10 cellular contexts compared by ENCODE assay signal in genomic region chr4:154018659-154019058, GRCh38.
DNase-seq lines count a peak whose midpoint lies in the region; ATAC-seq, FAIRE-seq and TF ChIP-seq lines count a peak whose summit lies in the region.
"Had no signal": no experiment of that assay in that cellular context is flagged by ENCODE, and none has a peak within 500 bp of the region (broad histone marks: within the 10 kb centered on the region; RNA-seq: fewer than 3 reads in every experiment).

No MANE protein-coding gene starts in this region.

- H3F3A ChIP-seq in OCI-LY1 (ENCODE audit: insufficient read depth, low read length) = no peaks in the 10 kb centered on the region

- H3K9me2 ChIP-seq in OCI-LY1 (ENCODE audit: low read depth, low read length) = no peaks in the 10 kb centered on the region

- H3K4me1 ChIP-seq in OCI-LY1 (ENCODE audit: insufficient read depth, low read length, severe bottlenecking) = no peaks in the 10 kb centered on the region

- H3K4me3 ChIP-seq in OCI-LY1 (ENCODE audit: low read depth, low read length, poor library complexity, severe bottlenecking) = no peak overlapping the region
- no peak overlapping the region for H3K4me3 ChIP-seq in bronchial epithelial cell (ENCODE audit: low read depth, low read length)

- H3K27me3 ChIP-seq in OCI-LY1 (ENCODE audit: insufficient read depth, low read length) (no peaks in the 10 kb centered on the region), bronchial epithelial cell (ENCODE audit: control insufficient read depth, insufficient read depth, low read length) (no peaks in the 10 kb centered on the region)

- H2AFZ ChIP-seq in OCI-LY1 (ENCODE audit: low read length) = no peak overlapping the region

- H3K9ac ChIP-seq in OCI-LY1 (ENCODE audit: low read length) = no peak overlapping the region

- H3K79me2 ChIP-seq in OCI-LY1 (ENCODE audit: insufficient read depth, low read length) = no peaks in the 10 kb centered on the region

- no peak overlapping the region for H3K27ac ChIP-seq in OCI-LY1 (ENCODE audit: low read depth, low read length, poor library complexity, severe bottlenecking)

- FAIRE-seq in bronchial epithelial cell (lab: Jason Lieb, UNC) = peak; percentile 75

- peak; percentile 70 for ATAC-seq in GM18868 (IDR thresholded peaks at IDR 0.05; ENCODE audit: unreplicated experiment)

- TF ChIP-seq CTCF in OCI-LY1 (IDR thresholded peaks at IDR 0.05; ENCODE audit: low read length) = peak; percentile 18; the same call in 1 of the 2 replicates
- no peak for TF ChIP-seq CTCF in bronchial epithelial cell (IDR thresholded peaks at IDR 0.05; ENCODE audit: insufficient read depth, low read length, severe bottlenecking)

- no peak overlapping the region for H3K4me2 ChIP-seq in OCI-LY1 (ENCODE audit: low read length)

- no peaks in the 10 kb centered on the region for H4K20me1 ChIP-seq in OCI-LY1 (ENCODE audit: insufficient read depth, low read length)

- H3K36me3 ChIP-seq in OCI-LY1 (ENCODE audit: insufficient read depth, low read length) (no peaks in the 10 kb centered on the region), bronchial epithelial cell (ENCODE audit: control insufficient read depth, insufficient read depth, low read length) (no peaks in the 10 kb centered on the region)

- no peaks in the 10 kb centered on the region for H3K9me3 ChIP-seq in OCI-LY1 (ENCODE audit: low read length)

- DNase-seq in bronchial epithelial cell (ENCODE audit: low read depth) = no peak
- DNase-seq in stimulated activated CD4-positive, alpha-beta T cell treated with anti-CD3 and anti-CD28 coated beads, Interleukin-12 subunit alpha, Interleukin-12 subunit beta, amount 100 ng/mL, for 48 hours (ENCODE audit: low read depth in 2 of 3, low spot score in 1 of 3) = peak in 2 of 3 donors; percentile 8 to 9
- DNase-seq in NCI-H1092 treated with DMSO at 0.1 percent for 48 hours (lab: John Stamatoyannopoulos, UW) = no peak
- no peak for DNase-seq in T1000 (lab: John Stamatoyannopoulos, UW)
- DNase-seq in NCI-H2081 treated with DMSO at 0.1 percent for 48 hours (lab: John Stamatoyannopoulos, UW) = no peak
- DNase-seq: GOT3, NCI-H748 treated with DMSO at 0.1 percent for 48 hours, right cardiac atrium had no signal

Comparison
In these comparisons a context has a peak if more than half of its experiments do, and no peak if none do; other contexts are left out.
1. DNase-seq: peak in stimulated activated CD4-positive, alpha-beta T cell treated with anti-CD3 and anti-CD28 coated beads, Interleukin-12 subunit alpha, Interleukin-12 subunit beta, amount 100 ng/mL, for 48 hours (2 of 3); none in bronchial epithelial cell (single experiment), NCI-H1092 treated with DMSO at 0.1 percent for 48 hours (single experiment), T1000 (single experiment) and NCI-H2081 treated with DMSO at 0.1 percent for 48 hours (single experiment).